Comparison of ENCODE assay signal across 13 cellular contexts in the genomic region with DNA sequence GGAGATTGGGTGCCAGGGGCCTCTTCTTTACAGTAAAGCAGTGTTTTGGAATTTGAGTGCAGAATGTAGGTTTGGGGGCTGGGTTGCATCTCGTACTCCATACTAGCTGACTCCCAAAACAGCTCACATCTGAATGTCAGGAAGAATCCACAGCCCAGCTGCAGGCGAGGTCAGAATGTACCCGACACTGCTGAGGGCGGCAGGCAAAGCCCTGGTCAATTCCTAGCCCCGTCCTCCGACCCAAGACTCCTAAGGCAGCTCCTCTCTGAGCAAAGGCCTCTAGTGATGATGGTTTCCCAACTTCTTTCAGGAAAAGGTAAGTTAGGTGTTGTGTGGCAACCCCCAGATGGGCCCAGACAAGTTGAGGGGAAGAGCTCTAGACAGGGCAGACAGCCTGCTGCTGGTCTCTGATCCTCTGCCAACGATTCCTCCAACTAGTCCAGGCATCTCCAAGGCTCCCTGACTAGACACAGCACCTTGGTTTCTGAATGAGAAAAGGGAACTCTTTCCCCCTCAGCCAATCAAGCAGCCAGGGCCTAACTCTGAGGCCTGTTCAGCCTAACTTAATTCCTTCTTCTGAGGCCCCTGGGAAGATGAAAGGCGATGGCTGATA. TPM values are rescaled to one million over a fixed set of nuclear protein-coding genes. Genes with fewer than 3 reads are reported as not detected.
DNase-seq lines count a peak whose midpoint lies in the region; ATAC-seq and TF ChIP-seq lines count a peak whose summit lies in the region.
"Had no signal": no experiment of that assay in that cellular context is flagged by ENCODE, and none has a peak within 500 bp of the region (broad histone marks: within the 10 kb centered on the region; RNA-seq: fewer than 3 reads in every experiment).

No MANE protein-coding gene starts in this region.

- H3K4me3 Mint-ChIP-seq in activated naive CD4-positive, alpha-beta T cell treated with anti-CD3 and anti-CD28 coated beads, Interleukin-2, amount 50 U/mL, for 24 hours = no peak overlapping the region
- H3K4me3 Mint-ChIP-seq in WTC11 = no peak overlapping the region
- H3K4me3 Mint-ChIP-seq in memory B cell = peak overlapping the region; percentile 86
- no peak overlapping the region for H3K4me3 Mint-ChIP-seq in type B pancreatic cell
- H3K4me3 Mint-ChIP-seq: neural crest cell had no signal

- ATAC-seq in WTC11 (no peak), memory B cell (ENCODE audit: low read depth) (no peak), HG02610 (IDR thresholded peaks at IDR 0.05; ENCODE audit: unreplicated experiment) (no peak), GM21825 (IDR thresholded peaks at IDR 0.05; ENCODE audit: unreplicated experiment) (no peak)

- H3K27me3 Mint-ChIP-seq in activated naive CD4-positive, alpha-beta T cell treated with anti-CD3 and anti-CD28 coated beads, Interleukin-2, amount 50 U/mL, for 24 hours = no peaks in the 10 kb centered on the region
- H3K27me3 Mint-ChIP-seq in WTC11 (ENCODE audit: low read depth) = no peaks in the 10 kb centered on the region; the same call in 1 of the 2 replicates
- H3K27me3 Mint-ChIP-seq in memory B cell = no peaks in the 10 kb centered on the region
- peaks cover 3% of the 10 kb centered on the region for H3K27me3 Mint-ChIP-seq in type B pancreatic cell

- TF ChIP-seq CTCF in WTC11 (IDR thresholded peaks at IDR 0.05) = no peak
- no peak for TF ChIP-seq CTCF in type B pancreatic cell (conservative IDR thresholded peaks at IDR 0.05)

- peak overlapping the region; percentile 46 for H3K27ac Mint-ChIP-seq in activated naive CD4-positive, alpha-beta T cell treated with anti-CD3 and anti-CD28 coated beads, Interleukin-2, amount 50 U/mL, for 24 hours
- H3K27ac Mint-ChIP-seq in WTC11 = peak overlapping the region; percentile 89; the same call in 1 of the 2 replicates
- peak overlapping the region; percentile 95 for H3K27ac Mint-ChIP-seq in memory B cell
- H3K27ac Mint-ChIP-seq in type B pancreatic cell = peak overlapping the region; percentile 30

- peaks cover 20% of the 10 kb centered on the region for H3K4me1 Mint-ChIP-seq in activated naive CD4-positive, alpha-beta T cell treated with anti-CD3 and anti-CD28 coated beads, Interleukin-2, amount 50 U/mL, for 24 hours
- H3K4me1 Mint-ChIP-seq in WTC11 (no peaks in the 10 kb centered on the region; the same call in 1 of the 2 replicates), memory B cell (peaks cover 60% of the 10 kb centered on the region), type B pancreatic cell (ENCODE audit: unreplicated experiment) (peaks cover 6% of the 10 kb centered on the region)
- H3K4me1 Mint-ChIP-seq: neural crest cell had no signal

- H3K9me3 Mint-ChIP-seq in activated naive CD4-positive, alpha-beta T cell treated with anti-CD3 and anti-CD28 coated beads, Interleukin-2, amount 50 U/mL, for 24 hours = no peaks in the 10 kb centered on the region
- H3K9me3 Mint-ChIP-seq in WTC11 (no peaks in the 10 kb centered on the region), memory B cell (no peaks in the 10 kb centered on the region), type B pancreatic cell (no peaks in the 10 kb centered on the region)
- H3K9me3 Mint-ChIP-seq: neural crest cell had no signal

- POLR2A ChIA-PET in WTC11 (lab: Charles Lee) = interaction anchor here (1.7 kb wide), 1 partner anchor 9 kb away, joined by 6 read pairs; the partner anchor contains the start of gene LARGE2

- H3K36me3 Mint-ChIP-seq in activated naive CD4-positive, alpha-beta T cell treated with anti-CD3 and anti-CD28 coated beads, Interleukin-2, amount 50 U/mL, for 24 hours = no peaks in the 10 kb centered on the region
- H3K36me3 Mint-ChIP-seq in WTC11 (peaks cover 27% of the 10 kb centered on the region), memory B cell (peaks cover 12% of the 10 kb centered on the region), type B pancreatic cell (peaks cover 7% of the 10 kb centered on the region)

- CTCF ChIA-PET in WTC11 (lab: Charles Lee) = interaction anchor here (0.6 to 2.5 kb wide), 9 partner anchors 34 to 1921 kb away, joined by 3 to 15 read pairs (median 4); no protein-coding TSS in a partner anchor

- DNase-seq in activated naive CD4-positive, alpha-beta T cell treated with Interleukin-2 at 50 U/mL for 16 hours = no peak
- DNase-seq in WTC11 (ENCODE audit: low spot score) (no peak), memory B cell (ENCODE audit: low spot score in 2 of 2) (no peak), type B pancreatic cell (ENCODE audit: extremely low spot score, unreplicated experiment) (no peak), NCI-H774 (lab: John Stamatoyannopoulos, UW) (no peak)
- DNase-seq: activated CD4-positive, CD25-positive, alpha-beta regulatory T cell treated with anti-CD3 and anti-CD28 coated beads, Interleukin-2, amount 50 U/mL, for 72 hours; kidney; MG63 had no signal

TF ChIP-seq in WTC11, 78 proteins besides CTCF, POLR2A, EP300 and RAD21:
- TF ChIP-seq ESRRA (CRISPR knock-in tag; IDR thresholded peaks at IDR 0.05; ENCODE audit: borderline replicate concordance) = no peak
- no peak for TF ChIP-seq RORB (CRISPR knock-in tag; IDR thresholded peaks at IDR 0.05)
- TF ChIP-seq NFE2L1 (CRISPR knock-in tag; IDR thresholded peaks at IDR 0.05) = no peak
- TF ChIP-seq ZNF423 (CRISPR knock-in tag; IDR thresholded peaks at IDR 0.05) = no peak
- no peak for TF ChIP-seq ZSCAN18 (CRISPR knock-in tag; IDR thresholded peaks at IDR 0.05)
- TF ChIP-seq, protein P1, sequence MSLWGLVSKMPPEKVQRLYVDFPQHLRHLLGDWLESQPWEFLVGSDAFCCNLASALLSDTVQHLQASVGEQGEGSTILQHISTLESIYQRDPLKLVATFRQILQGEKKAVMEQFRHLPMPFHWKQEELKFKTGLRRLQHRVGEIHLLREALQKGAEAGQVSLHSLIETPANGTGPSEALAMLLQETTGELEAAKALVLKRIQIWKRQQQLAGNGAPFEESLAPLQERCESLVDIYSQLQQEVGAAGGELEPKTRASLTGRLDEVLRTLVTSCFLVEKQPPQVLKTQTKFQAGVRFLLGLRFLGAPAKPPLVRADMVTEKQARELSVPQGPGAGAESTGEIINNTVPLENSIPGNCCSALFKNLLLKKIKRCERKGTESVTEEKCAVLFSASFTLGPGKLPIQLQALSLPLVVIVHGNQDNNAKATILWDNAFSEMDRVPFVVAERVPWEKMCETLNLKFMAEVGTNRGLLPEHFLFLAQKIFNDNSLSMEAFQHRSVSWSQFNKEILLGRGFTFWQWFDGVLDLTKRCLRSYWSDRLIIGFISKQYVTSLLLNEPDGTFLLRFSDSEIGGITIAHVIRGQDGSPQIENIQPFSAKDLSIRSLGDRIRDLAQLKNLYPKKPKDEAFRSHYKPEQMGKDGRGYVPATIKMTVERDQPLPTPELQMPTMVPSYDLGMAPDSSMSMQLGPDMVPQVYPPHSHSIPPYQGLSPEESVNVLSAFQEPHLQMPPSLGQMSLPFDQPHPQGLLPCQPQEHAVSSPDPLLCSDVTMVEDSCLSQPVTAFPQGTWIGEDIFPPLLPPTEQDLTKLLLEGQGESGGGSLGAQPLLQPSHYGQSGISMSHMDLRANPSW (CRISPR knock-in tag; conservative IDR thresholded peaks at IDR 0.05; ENCODE audit: low read depth) = no peak
- TF ChIP-seq RELA (CRISPR knock-in tag; IDR thresholded peaks at IDR 0.05; ENCODE audit: borderline replicate concordance) = no peak
- no peak for TF ChIP-seq FOXP1 (CRISPR knock-in tag; IDR thresholded peaks at IDR 0.05; ENCODE audit: borderline replicate concordance)
- TF ChIP-seq KAT7 (CRISPR knock-in tag; IDR thresholded peaks at IDR 0.05; ENCODE audit: borderline replicate concordance) = no peak

RNA-seq across cellular contexts. Expression of gene LARGE2, which starts 8.6 kb away (rescaled TPM):
- total RNA-seq in WTC11 (2021) (124 to 132 TPM (median 126 TPM) in 3 replicates), type B pancreatic cell (ENCODE audit: low replicate concordance) (12.4 and 29.9 TPM in 2 replicates)
- total RNA-seq: dermis microvascular lymphatic vessel endothelial cell, neural crest cell had no signal

RNA-seq across cellular contexts. Expression of gene PEX16, which starts 13.4 kb away (rescaled TPM):
- total RNA-seq in WTC11 (2021) = 35.8 to 39.3 TPM (median 36.0 TPM) in 3 replicates
- total RNA-seq in type B pancreatic cell (ENCODE audit: low replicate concordance) = 21.7 and 26.7 TPM in 2 replicates

RNA-seq across cellular contexts. Expression of gene FREY1, which starts 24.0 kb away (rescaled TPM):
- total RNA-seq in WTC11 (2021) = 1.6 to 2.1 TPM (median 1.8 TPM) in 3 replicates
- 0.90 and 1.4 TPM in 2 replicates for total RNA-seq in type B pancreatic cell (ENCODE audit: low replicate concordance)

RNA-seq across cellular contexts. Expression of gene MAPK8IP1, which starts 45.6 kb away (rescaled TPM):
- 31.6 to 34.1 TPM (median 32.4 TPM) in 3 replicates for total RNA-seq in WTC11 (2021)
- 23.7 and 24.4 TPM in 2 replicates for total RNA-seq in type B pancreatic cell (ENCODE audit: low replicate concordance)

Comparison
In these comparisons a context has a peak if more than half of its experiments do, and no peak if none do; other contexts are left out.
1. H3K27ac Mint-ChIP-seq: peak in every context shown above with its lines; median percentile 95 in memory B cell; 89 in WTC11; 46 in activated naive CD4-positive, alpha-beta T cell treated with anti-CD3 and anti-CD28 coated beads, Interleukin-2, amount 50 U/mL, for 24 hours; 30 in type B pancreatic cell.